In genomic region chr5:134997015-134997414, GRCh38 we compare ENCODE assay signal across 23 cellular contexts. TPM values are rescaled to one million over a fixed set of nuclear protein-coding genes. Genes with fewer than 3 reads are reported as not detected.
"Had no signal": no experiment of that assay in that cellular context is flagged by ENCODE, and none has a peak within 500 bp of the region (broad histone marks: within the 10 kb centered on the region; RNA-seq: fewer than 3 reads in every experiment).

No MANE protein-coding gene starts in this region.

- H3K4me3 ChIP-seq: cardiac muscle cell, SJSA1 had no signal

- H3K4me1 ChIP-seq: SJSA1 had no signal

- DNase-seq: activated B cell treated with CpG ODN at 0.5 μM for 24 hours; activated CD4-positive, alpha-beta memory T cell treated with anti-CD3 and anti-CD28 coated beads for 36 hours; activated CD4-positive, alpha-beta T cell treated with anti-CD3 and anti-CD28 coated beads for 1 hour; activated CD4-positive, alpha-beta T cell treated with anti-CD3 and anti-CD28 coated beads, Interleukin-2, amount 10 ng/mL, durations not matched to agents 7 days and 5 days; activated CD8-positive, alpha-beta memory T cell treated with anti-CD3 and anti-CD28 coated beads for 24 hours; activated effector memory CD4-positive, alpha-beta T cell treated with anti-CD3 and anti-CD28 coated beads, Interleukin-2, amount 50 U/mL, for 16 hours; activated naive CD4-positive, alpha-beta T cell treated with Interleukin-2 at 50 U/mL for 16 hours; activated naive CD8-positive, alpha-beta T cell treated with anti-CD3 and anti-CD28 coated beads, Interleukin-2, amount 50 U/mL, for 24 hours; activated T-cell treated with anti-CD3 and anti-CD28 coated beads, Interleukin-2, amount 50 U/mL, for 4 hours; amniotic stem cell; NCI-H1092; NCI-H1417; NCI-H1930; NCI-H2107; NCI-H2171 treated with DMSO at 0.1 percent for 48 hours; NCI-H446; NCI-H524; SHP77; T-helper 17 cell; T-helper 9 cell had no signal

- H3K27ac ChIP-seq: cardiac muscle cell, SJSA1 had no signal

- ATAC-seq: activated naive CD4-positive, alpha-beta T cell treated with anti-CD3 and anti-CD28 coated beads, Interleukin-2, amount 50 U/mL, for 72 hours; activated naive CD8-positive, alpha-beta T cell treated with anti-CD3 and anti-CD28 coated beads, Interleukin-2, amount 50 U/mL, for 24 hours; activated T-cell treated with anti-CD3 and anti-CD28 coated beads, Interleukin-2, amount 50 U/mL, for 4 hours; T-helper 17 cell had no signal

- H3K36me3 ChIP-seq: cardiac muscle cell, SJSA1 had no signal

- H3K27me3 ChIP-seq: cardiac muscle cell had no signal

- H3K9me3 ChIP-seq: SJSA1 had no signal

RNA-seq across cellular contexts. Expression of gene CATSPER3, which starts 29.3 kb away (rescaled TPM):
- total RNA-seq: cardiac muscle cell had no signal

RNA-seq across cellular contexts. Expression of gene PITX1, which starts 37.0 kb away (rescaled TPM):
- total RNA-seq: activated B cell treated with CpG ODN at 0.5 μM for 24 hours; activated CD4-positive, alpha-beta T cell treated with anti-CD3 and anti-CD28 coated beads, Interleukin-2, amount 10 ng/mL, durations not matched to agents 7 days and 5 days; cardiac muscle cell; T-helper 17 cell had no signal
